ENCODE assay signal across 1 cellular context in the genomic region with DNA sequence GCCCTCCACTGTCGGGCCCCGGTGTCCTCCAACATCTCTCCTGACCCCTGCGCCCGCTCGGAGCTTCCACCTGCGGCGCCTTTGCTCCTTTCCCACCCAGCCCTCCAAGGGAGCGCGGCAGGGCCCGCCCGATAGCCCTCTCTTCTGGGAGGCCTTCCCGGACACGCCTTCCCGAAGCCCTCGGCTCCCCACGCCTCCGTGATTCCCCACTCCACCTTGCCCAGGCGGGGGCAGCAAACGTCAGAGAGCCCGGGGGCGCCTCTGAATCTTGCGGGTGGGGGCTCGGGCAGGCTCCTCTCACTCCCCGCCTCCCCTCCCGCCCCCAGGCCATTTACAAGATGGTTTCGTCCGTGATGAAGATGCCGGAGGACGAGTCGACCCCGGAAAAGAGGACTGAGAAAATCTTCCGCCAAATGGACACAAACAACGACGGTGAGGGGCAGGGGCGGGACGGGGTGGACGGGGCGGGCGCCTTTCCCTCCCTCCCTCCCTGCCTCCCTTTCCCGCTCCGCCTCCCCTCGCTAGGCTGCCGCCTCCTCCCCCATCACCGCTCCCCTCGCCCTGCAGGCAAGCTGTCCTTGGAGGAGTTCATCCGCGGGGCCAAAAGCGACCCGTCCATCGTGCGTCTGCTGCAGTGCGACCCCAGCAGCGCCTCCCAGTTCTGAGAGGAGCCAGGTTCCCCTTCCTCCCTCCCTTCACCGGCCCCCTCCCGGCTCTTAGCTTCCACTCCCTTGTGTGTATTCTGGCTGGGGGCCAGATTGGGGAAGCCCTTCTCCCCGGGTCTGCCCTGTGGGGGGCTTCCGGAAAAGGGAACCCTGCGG.
TF ChIP-seq lines count a peak whose summit lies in the region.

No MANE protein-coding gene starts in this region.

TF ChIP-seq in HEK293, 187 proteins besides CTCF, POLR2A, EP300 and RAD21 (continued from another document and continues in another):
- TF ChIP-seq, protein P1, sequence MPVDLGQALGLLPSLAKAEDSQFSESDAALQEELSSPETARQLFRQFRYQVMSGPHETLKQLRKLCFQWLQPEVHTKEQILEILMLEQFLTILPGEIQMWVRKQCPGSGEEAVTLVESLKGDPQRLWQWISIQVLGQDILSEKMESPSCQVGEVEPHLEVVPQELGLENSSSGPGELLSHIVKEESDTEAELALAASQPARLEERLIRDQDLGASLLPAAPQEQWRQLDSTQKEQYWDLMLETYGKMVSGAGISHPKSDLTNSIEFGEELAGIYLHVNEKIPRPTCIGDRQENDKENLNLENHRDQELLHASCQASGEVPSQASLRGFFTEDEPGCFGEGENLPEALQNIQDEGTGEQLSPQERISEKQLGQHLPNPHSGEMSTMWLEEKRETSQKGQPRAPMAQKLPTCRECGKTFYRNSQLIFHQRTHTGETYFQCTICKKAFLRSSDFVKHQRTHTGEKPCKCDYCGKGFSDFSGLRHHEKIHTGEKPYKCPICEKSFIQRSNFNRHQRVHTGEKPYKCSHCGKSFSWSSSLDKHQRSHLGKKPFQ (tag by site-specific recombination; IDR thresholded peaks at IDR 0.05), result no peak
- TF ChIP-seq, protein P2, sequence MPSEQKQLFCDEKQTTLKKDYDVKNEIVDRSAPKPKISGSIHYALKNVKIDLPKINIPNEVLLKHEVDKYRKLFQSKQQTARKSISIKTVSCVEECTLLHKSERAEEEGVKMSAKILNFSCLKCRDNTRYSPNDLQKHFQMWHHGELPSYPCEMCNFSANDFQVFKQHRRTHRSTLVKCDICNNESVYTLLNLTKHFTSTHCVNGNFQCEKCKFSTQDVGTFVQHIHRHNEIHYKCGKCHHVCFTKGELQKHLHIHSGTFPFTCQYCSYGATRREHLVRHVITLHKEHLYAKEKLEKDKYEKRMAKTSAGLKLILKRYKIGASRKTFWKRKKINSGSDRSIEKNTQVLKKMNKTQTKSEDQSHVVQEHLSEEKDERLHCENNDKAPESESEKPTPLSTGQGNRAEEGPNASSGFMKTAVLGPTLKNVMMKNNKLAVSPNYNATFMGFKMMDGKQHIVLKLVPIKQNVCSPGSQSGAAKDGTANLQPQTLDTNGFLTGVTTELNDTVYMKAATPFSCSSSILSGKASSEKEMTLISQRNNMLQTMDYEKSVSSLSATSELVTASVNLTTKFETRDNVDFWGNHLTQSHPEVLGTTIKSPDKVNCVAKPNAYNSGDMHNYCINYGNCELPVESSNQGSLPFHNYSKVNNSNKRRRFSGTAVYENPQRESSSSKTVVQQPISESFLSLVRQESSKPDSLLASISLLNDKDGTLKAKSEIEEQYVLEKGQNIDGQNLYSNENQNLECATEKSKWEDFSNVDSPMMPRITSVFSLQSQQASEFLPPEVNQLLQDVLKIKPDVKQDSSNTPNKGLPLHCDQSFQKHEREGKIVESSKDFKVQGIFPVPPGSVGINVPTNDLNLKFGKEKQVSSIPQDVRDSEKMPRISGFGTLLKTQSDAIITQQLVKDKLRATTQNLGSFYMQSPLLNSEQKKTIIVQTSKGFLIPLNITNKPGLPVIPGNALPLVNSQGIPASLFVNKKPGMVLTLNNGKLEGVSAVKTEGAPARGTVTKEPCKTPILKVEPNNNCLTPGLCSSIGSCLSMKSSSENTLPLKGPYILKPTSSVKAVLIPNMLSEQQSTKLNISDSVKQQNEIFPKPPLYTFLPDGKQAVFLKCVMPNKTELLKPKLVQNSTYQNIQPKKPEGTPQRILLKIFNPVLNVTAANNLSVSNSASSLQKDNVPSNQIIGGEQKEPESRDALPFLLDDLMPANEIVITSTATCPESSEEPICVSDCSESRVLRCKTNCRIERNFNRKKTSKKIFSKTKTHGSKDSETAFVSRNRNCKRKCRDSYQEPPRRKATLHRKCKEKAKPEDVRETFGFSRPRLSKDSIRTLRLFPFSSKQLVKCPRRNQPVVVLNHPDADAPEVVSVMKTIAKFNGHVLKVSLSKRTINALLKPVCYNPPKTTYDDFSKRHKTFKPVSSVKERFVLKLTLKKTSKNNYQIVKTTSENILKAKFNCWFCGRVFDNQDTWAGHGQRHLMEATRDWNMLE (tag by site-specific recombination; conservative IDR thresholded peaks at IDR 0.05; ENCODE audit: low read depth), result no peak
- TF ChIP-seq WT1 (tag by site-specific recombination; IDR thresholded peaks at IDR 0.05), result peak; percentile 86
- TF ChIP-seq, protein P3, sequence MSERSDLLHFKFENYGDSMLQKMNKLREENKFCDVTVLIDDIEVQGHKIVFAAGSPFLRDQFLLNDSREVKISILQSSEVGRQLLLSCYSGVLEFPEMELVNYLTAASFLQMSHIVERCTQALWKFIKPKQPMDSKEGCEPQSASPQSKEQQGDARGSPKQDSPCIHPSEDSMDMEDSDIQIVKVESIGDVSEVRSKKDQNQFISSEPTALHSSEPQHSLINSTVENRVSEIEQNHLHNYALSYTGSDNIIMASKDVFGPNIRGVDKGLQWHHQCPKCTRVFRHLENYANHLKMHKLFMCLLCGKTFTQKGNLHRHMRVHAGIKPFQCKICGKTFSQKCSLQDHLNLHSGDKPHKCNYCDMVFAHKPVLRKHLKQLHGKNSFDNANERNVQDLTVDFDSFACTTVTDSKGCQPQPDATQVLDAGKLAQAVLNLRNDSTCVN (tag by site-specific recombination; optimal IDR thresholded peaks at IDR 0.05), result peak; percentile 48
- TF ChIP-seq RBAK (tag by site-specific recombination; IDR thresholded peaks at IDR 0.05), result no peak
- no peak for TF ChIP-seq SCRT2 (tag by site-specific recombination; IDR thresholded peaks at IDR 0.05)
- peak; percentile 50; the same call in 1 of the 2 replicates for TF ChIP-seq ZEB2 (tag by site-specific recombination; IDR thresholded peaks at IDR 0.05)
- TF ChIP-seq, protein P4, sequence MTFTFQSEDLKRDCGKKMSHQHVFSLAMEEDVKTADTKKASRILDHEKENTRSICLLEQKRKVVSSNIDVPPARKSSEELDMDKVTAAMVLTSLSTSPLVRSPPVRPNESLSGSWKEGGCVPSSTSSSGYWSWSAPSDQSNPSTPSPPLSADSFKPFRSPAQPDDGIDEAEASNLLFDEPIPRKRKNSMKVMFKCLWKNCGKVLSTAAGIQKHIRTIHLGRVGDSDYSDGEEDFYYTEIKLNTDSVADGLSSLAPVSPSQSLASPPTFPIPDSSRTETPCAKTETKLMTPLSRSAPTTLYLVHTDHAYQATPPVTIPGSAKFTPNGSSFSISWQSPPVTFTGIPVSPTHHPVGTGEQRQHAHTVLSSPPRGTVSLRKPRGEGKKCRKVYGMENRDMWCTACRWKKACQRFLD (tag by site-specific recombination; IDR thresholded peaks at IDR 0.05), result no peak
- TF ChIP-seq ZBTB20 (tag by site-specific recombination; IDR thresholded peaks at IDR 0.05), result peak; percentile 47
- TF ChIP-seq SETDB1 (IDR thresholded peaks at IDR 0.05; ENCODE audit: insufficient read length, low read length), result no peak
- TF ChIP-seq, protein P5, sequence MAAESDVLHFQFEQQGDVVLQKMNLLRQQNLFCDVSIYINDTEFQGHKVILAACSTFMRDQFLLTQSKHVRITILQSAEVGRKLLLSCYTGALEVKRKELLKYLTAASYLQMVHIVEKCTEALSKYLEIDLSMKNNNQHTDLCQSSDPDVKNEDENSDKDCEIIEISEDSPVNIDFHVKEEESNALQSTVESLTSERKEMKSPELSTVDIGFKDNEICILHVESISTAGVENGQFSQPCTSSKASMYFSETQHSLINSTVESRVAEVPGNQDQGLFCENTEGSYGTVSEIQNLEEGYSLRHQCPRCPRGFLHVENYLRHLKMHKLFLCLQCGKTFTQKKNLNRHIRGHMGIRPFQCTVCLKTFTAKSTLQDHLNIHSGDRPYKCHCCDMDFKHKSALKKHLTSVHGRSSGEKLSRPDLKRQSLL (tag by site-specific recombination; IDR thresholded peaks at IDR 0.05), result no peak
- no peak; the same call in 1 of the 2 replicates for TF ChIP-seq ZNF24 (tag by site-specific recombination; IDR thresholded peaks at IDR 0.05)
- TF ChIP-seq ZNF558 (tag by site-specific recombination; IDR thresholded peaks at IDR 0.05), result no peak
- no peak for TF ChIP-seq ZNF391 (tag by site-specific recombination; IDR thresholded peaks at IDR 0.05; ENCODE audit: borderline replicate concordance, low read depth)
- TF ChIP-seq ZNF10 (tag by site-specific recombination; IDR thresholded peaks at IDR 0.05), result no peak
- TF ChIP-seq, protein P6, sequence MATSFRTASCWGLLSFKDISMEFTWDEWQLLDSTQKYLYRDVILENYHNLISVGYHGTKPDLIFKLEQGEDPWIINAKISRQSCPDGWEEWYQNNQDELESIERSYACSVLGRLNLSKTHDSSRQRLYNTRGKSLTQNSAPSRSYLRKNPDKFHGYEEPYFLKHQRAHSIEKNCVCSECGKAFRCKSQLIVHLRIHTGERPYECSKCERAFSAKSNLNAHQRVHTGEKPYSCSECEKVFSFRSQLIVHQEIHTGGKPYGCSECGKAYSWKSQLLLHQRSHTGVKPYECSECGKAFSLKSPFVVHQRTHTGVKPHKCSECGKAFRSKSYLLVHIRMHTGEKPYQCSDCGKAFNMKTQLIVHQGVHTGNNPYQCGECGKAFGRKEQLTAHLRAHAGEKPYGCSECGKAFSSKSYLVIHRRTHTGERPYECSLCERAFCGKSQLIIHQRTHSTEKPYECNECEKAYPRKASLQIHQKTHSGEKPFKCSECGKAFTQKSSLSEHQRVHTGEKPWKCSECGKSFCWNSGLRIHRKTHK (tag by site-specific recombination; IDR thresholded peaks at IDR 0.05), result no peak
- no peak for TF ChIP-seq YY2 (tag by site-specific recombination; IDR thresholded peaks at IDR 0.05)
- TF ChIP-seq, protein P7, sequence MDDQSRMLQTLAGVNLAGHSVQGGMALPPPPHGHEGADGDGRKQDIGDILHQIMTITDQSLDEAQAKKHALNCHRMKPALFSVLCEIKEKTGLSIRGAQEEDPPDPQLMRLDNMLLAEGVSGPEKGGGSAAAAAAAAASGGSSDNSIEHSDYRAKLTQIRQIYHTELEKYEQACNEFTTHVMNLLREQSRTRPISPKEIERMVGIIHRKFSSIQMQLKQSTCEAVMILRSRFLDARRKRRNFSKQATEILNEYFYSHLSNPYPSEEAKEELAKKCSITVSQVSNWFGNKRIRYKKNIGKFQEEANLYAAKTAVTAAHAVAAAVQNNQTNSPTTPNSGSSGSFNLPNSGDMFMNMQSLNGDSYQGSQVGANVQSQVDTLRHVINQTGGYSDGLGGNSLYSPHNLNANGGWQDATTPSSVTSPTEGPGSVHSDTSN (CRISPR knock-in tag; IDR thresholded peaks at IDR 0.05), result no peak
- TF ChIP-seq GLIS2 (tag by site-specific recombination; IDR thresholded peaks at IDR 0.05), result peak; percentile 31
- TF ChIP-seq ZNF707 (tag by site-specific recombination; IDR thresholded peaks at IDR 0.05), result no peak
- TF ChIP-seq ZBTB8A (tag by site-specific recombination; IDR thresholded peaks at IDR 0.05), result peak; percentile 79
- no peak for TF ChIP-seq ZNF571 (tag by site-specific recombination; IDR thresholded peaks at IDR 0.05)
- TF ChIP-seq, protein P8, sequence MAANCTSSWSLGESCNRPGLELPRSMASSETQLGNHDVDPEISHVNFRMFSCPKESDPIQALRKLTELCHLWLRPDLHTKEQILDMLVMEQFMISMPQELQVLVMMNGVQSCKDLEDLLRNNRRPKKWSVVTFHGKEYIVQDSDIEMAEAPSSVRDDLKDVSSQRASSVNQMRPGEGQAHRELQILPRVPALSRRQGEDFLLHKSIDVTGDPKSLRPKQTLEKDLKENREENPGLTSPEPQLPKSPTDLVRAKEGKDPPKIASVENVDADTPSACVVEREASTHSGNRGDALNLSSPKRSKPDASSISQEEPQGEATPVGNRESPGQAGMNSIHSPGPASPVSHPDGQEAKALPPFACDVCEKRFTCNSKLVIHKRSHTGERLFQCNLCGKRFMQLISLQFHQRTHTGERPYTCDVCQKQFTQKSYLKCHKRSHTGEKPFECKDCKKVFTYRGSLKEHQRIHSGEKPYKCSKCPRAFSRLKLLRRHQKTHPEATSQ (tag by site-specific recombination; IDR thresholded peaks at IDR 0.05), result no peak
- TF ChIP-seq, protein P9, sequence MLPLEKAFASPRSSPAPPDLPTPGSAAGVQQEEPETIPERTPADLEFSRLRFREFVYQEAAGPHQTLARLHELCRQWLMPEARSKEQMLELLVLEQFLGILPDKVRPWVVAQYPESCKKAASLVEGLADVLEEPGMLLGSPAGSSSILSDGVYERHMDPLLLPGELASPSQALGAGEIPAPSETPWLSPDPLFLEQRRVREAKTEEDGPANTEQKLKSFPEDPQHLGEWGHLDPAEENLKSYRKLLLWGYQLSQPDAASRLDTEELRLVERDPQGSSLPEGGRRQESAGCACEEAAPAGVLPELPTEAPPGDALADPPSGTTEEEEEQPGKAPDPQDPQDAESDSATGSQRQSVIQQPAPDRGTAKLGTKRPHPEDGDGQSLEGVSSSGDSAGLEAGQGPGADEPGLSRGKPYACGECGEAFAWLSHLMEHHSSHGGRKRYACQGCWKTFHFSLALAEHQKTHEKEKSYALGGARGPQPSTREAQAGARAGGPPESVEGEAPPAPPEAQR (tag by site-specific recombination; IDR thresholded peaks at IDR 0.05), result no peak
- TF ChIP-seq KLF8 (tag by site-specific recombination; IDR thresholded peaks at IDR 0.05), result no peak
- TF ChIP-seq KLF1 (tag by site-specific recombination; IDR thresholded peaks at IDR 0.05), result peak; percentile 48; the same call in 1 of the 2 replicates
- TF ChIP-seq YY1 (tag by site-specific recombination; IDR thresholded peaks at IDR 0.05), result no peak
- no peak for TF ChIP-seq ZNF830 (tag by site-specific recombination; IDR thresholded peaks at IDR 0.05; ENCODE audit: low read depth)
- 0 out of 2 replicates have a peak, but pooled peaks have one; percentile 43 for TF ChIP-seq ZNF777 (tag by site-specific recombination; IDR thresholded peaks at IDR 0.05; ENCODE audit: borderline replicate concordance)
- no peak for TF ChIP-seq ZNF623 (tag by site-specific recombination; IDR thresholded peaks at IDR 0.05)
- no peak for TF ChIP-seq ZNF664 (tag by site-specific recombination; IDR thresholded peaks at IDR 0.05)
- no peak for TF ChIP-seq ZNF585B (tag by site-specific recombination; IDR thresholded peaks at IDR 0.05)
- TF ChIP-seq ZNF394 (tag by site-specific recombination; IDR thresholded peaks at IDR 0.05; ENCODE audit: borderline replicate concordance), result no peak
- TF ChIP-seq, protein P10, sequence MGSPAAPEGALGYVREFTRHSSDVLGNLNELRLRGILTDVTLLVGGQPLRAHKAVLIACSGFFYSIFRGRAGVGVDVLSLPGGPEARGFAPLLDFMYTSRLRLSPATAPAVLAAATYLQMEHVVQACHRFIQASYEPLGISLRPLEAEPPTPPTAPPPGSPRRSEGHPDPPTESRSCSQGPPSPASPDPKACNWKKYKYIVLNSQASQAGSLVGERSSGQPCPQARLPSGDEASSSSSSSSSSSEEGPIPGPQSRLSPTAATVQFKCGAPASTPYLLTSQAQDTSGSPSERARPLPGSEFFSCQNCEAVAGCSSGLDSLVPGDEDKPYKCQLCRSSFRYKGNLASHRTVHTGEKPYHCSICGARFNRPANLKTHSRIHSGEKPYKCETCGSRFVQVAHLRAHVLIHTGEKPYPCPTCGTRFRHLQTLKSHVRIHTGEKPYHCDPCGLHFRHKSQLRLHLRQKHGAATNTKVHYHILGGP (tag by site-specific recombination; IDR thresholded peaks at IDR 0.05), result no peak
- TF ChIP-seq IKZF3 (tag by site-specific recombination; IDR thresholded peaks at IDR 0.05), result no peak
- no peak for TF ChIP-seq ZNF654 (tag by site-specific recombination; IDR thresholded peaks at IDR 0.05; ENCODE audit: low read depth)
- TF ChIP-seq ZNF214 (tag by site-specific recombination; IDR thresholded peaks at IDR 0.05; ENCODE audit: borderline replicate concordance), result no peak
